Comparison of ENCODE assay signal across 8 cellular contexts in genomic region chrX:107025538-107025937, GRCh38. TPM values are rescaled to one million over a fixed set of nuclear protein-coding genes. Genes with fewer than 3 reads are reported as not detected.
DNase-seq lines count a peak whose midpoint lies in the region; ATAC-seq, FAIRE-seq and TF ChIP-seq lines count a peak whose summit lies in the region.

No MANE protein-coding gene starts in this region.

- H3K27me3 Mint-ChIP-seq in activated T-helper 1 cell treated with anti-CD3 and anti-CD28 coated beads, Interleukin-12 subunit alpha, Interleukin-12 subunit beta, Interleukin-2, Interleukin-4 antibody, amounts not matched to agents 30 ng/mL and 10 ng/mL and 1 ng/mL, durations not matched to agents 14 hours and 24 hours and 36 hours (ENCODE audit: insufficient read depth): no peaks in the 10 kb centered on the region

- ATAC-seq in RWPE2 (ENCODE audit: low read depth) (peak; percentile 48; the same call in 1 of the 3 replicates), HG02571 (IDR thresholded peaks at IDR 0.05; ENCODE audit: unreplicated experiment) (no peak)

- TF ChIP-seq POLR2A in uterus (IDR thresholded peaks at IDR 0.05) (no peak), GM12892 (IDR thresholded peaks at IDR 0.05; ENCODE audit: low read depth, low read length) (no peak)

- H3K9me3 Mint-ChIP-seq in activated T-helper 1 cell treated with anti-CD3 and anti-CD28 coated beads, Interleukin-12 subunit alpha, Interleukin-12 subunit beta, Interleukin-2, Interleukin-4 antibody, amounts not matched to agents 30 ng/mL and 10 ng/mL and 1 ng/mL, durations not matched to agents 14 hours and 24 hours and 36 hours: no peaks in the 10 kb centered on the region

- intact Hi-C loops in uterus (cut with DNase I; ENCODE audit: low total_unique reads): no loop called here
- intact Hi-C loops in activated T-helper 1 cell treated with anti-CD3 and anti-CD28 coated beads, Interleukin-12 subunit alpha, Interleukin-12 subunit beta, Interleukin-2, Interleukin-4 antibody, amounts not matched to agents 30 ng/mL and 10 ng/mL and 1 ng/mL, durations not matched to agents 14 hours and 24 hours and 36 hours (cut with micrococcal nuclease): loop anchor here (1.0 to 2.0 kb wide), 2 partner anchors 403 to 752 kb away; partner anchors contain the start of gene NCBP2L

- H3K36me3 ChIP-seq in RWPE2 (ENCODE audit: low read depth): no peaks in the 10 kb centered on the region
- no peaks in the 10 kb centered on the region for H3K36me3 ChIP-seq in uterus

- H3K4me3 ChIP-seq in RWPE2 (ENCODE audit: severe bottlenecking): no peak overlapping the region
- H3K4me3 ChIP-seq in uterus: no peak overlapping the region

- H3K36me3 Mint-ChIP-seq in activated T-helper 1 cell treated with anti-CD3 and anti-CD28 coated beads, Interleukin-12 subunit alpha, Interleukin-12 subunit beta, Interleukin-2, Interleukin-4 antibody, amounts not matched to agents 30 ng/mL and 10 ng/mL and 1 ng/mL, durations not matched to agents 14 hours and 24 hours and 36 hours (ENCODE audit: low read depth): no peaks in the 10 kb centered on the region

- H3K4me1 ChIP-seq in RWPE2 (ENCODE audit: insufficient read depth, poor library complexity, severe bottlenecking) (no peaks in the 10 kb centered on the region), uterus (no peaks in the 10 kb centered on the region)

- H3K27ac Mint-ChIP-seq in activated T-helper 1 cell treated with anti-CD3 and anti-CD28 coated beads, Interleukin-12 subunit alpha, Interleukin-12 subunit beta, Interleukin-2, Interleukin-4 antibody, amounts not matched to agents 30 ng/mL and 10 ng/mL and 1 ng/mL, durations not matched to agents 14 hours and 24 hours and 36 hours: no peak overlapping the region

- no peak overlapping the region for H3K27ac ChIP-seq in RWPE2 (ENCODE audit: poor library complexity, severe bottlenecking)
- H3K27ac ChIP-seq in uterus: no peak overlapping the region

- TF ChIP-seq CTCF in RWPE2 (IDR thresholded peaks at IDR 0.05; ENCODE audit: poor library complexity, severe bottlenecking) (peak; percentile 67), uterus (IDR thresholded peaks at IDR 0.05) (peak in 3 of 4 experiments; percentile 12 to 31 (median 28))

- H3K9me3 ChIP-seq in RWPE2 (ENCODE audit: severe bottlenecking) (no peaks in the 10 kb centered on the region), uterus (no peaks in the 10 kb centered on the region)

- FAIRE-seq in GM12892 (lab: Jason Lieb, UNC): no peak

- H3K27me3 ChIP-seq in RWPE2 (ENCODE audit: insufficient read depth, poor library complexity, severe bottlenecking) (no peaks in the 10 kb centered on the region), uterus (peaks cover 0 to 6% of the 10 kb centered on the region in 2 donors)

- DNase-seq in DMS 273 (lab: John Stamatoyannopoulos, UW; ENCODE audit: unreplicated experiment) (peak; percentile 58), HT1080 (ENCODE audit: low read depth) (peak; percentile 1), RWPE2 (ENCODE audit: low spot score) (no peak), globus pallidus (ENCODE audit: low spot score) (peak; percentile 13), uterus (no peak), GM12892 (ENCODE audit: insufficient read length) (no peak)
- DNase-seq in activated T-helper 1 cell treated with anti-CD3 and anti-CD28 coated beads, Interleukin-12 subunit alpha, Interleukin-12 subunit beta, Interleukin-2, Interleukin-4 antibody, amounts not matched to agents 30 ng/mL and 10 ng/mL and 1 ng/mL, durations not matched to agents 14 hours and 24 hours and 36 hours (ENCODE audit: low spot score): no peak

- no peaks in the 10 kb centered on the region for H3K4me1 Mint-ChIP-seq in activated T-helper 1 cell treated with anti-CD3 and anti-CD28 coated beads, Interleukin-12 subunit alpha, Interleukin-12 subunit beta, Interleukin-2, Interleukin-4 antibody, amounts not matched to agents 30 ng/mL and 10 ng/mL and 1 ng/mL, durations not matched to agents 14 hours and 24 hours and 36 hours (ENCODE audit: low read depth)

- H3K4me3 Mint-ChIP-seq in activated T-helper 1 cell treated with anti-CD3 and anti-CD28 coated beads, Interleukin-12 subunit alpha, Interleukin-12 subunit beta, Interleukin-2, Interleukin-4 antibody, amounts not matched to agents 30 ng/mL and 10 ng/mL and 1 ng/mL, durations not matched to agents 14 hours and 24 hours and 36 hours: no peak overlapping the region

RNA-seq across cellular contexts. Expression of gene MORC4, which starts 25.5 kb away (rescaled TPM):
- 14.4 and 14.7 TPM in 2 replicates for total RNA-seq in HT1080 (2014; rRNA removed; shearing (Covaris generic))
- 10.5 and 13.2 TPM in 2 replicates for polyA plus RNA-seq in HT1080 (2015; cell fraction: cytosol; rRNA removed)
- polyA plus RNA-seq in HT1080 (2015; cell fraction: nucleus; rRNA removed): 18.1 and 18.7 TPM in 2 replicates
- 10 to 100 TPM; 15.3 to 44.9 (median 24.1) TPM for total RNA-seq in uterus
- 1.2 TPM for polyA plus RNA-seq in GM12892 (2012; ENCODE audit: missing spikeins)
- 4.7 and 6.2 TPM in 2 replicates for total RNA-seq in activated T-helper 1 cell treated with anti-CD3 and anti-CD28 coated beads, Interleukin-12 subunit alpha, Interleukin-12 subunit beta, Interleukin-2, Interleukin-4 antibody, amounts not matched to agents 30 ng/mL and 10 ng/mL and 1 ng/mL, durations not matched to agents 14 hours and 24 hours and 36 hours

Comparison
In these comparisons a context has a peak if more than half of its experiments do, and no peak if none do; other contexts are left out.
1. DNase-seq: peak in DMS 273 (single experiment), HT1080 (single experiment) and globus pallidus (single experiment); none in RWPE2 (single experiment), uterus (0 of 2), GM12892 (single experiment) and activated T-helper 1 cell treated with anti-CD3 and anti-CD28 coated beads, Interleukin-12 subunit alpha, Interleukin-12 subunit beta, Interleukin-2, Interleukin-4 antibody, amounts not matched to agents 30 ng/mL and 10 ng/mL and 1 ng/mL, durations not matched to agents 14 hours and 24 hours and 36 hours (single experiment).